1 cellular context compared by ENCODE assay signal in genomic region chr1:156146006-156146748, GRCh38.
A peak's percentile ranks its signal among the peaks of the same experiment; 100 is the strongest.
TF ChIP-seq lines count a peak whose summit lies in the region.

No MANE protein-coding gene starts in this region.

TF ChIP-seq in A549, 52 proteins besides CTCF, POLR2A, EP300 and RAD21 (continued from another document):
- TF ChIP-seq, protein P1, sequence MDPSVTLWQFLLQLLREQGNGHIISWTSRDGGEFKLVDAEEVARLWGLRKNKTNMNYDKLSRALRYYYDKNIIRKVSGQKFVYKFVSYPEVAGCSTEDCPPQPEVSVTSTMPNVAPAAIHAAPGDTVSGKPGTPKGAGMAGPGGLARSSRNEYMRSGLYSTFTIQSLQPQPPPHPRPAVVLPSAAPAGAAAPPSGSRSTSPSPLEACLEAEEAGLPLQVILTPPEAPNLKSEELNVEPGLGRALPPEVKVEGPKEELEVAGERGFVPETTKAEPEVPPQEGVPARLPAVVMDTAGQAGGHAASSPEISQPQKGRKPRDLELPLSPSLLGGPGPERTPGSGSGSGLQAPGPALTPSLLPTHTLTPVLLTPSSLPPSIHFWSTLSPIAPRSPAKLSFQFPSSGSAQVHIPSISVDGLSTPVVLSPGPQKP (IDR thresholded peaks at IDR 0.05; ENCODE audit: low read depth, low read length) = no peak
- TF ChIP-seq ESRRA (IDR thresholded peaks at IDR 0.05; ENCODE audit: borderline replicate concordance, low read length) (no peak), CEBPB (IDR thresholded peaks at IDR 0.05) (no peak), BCL3 (IDR thresholded peaks at IDR 0.05) (no peak), RNF2 (IDR thresholded peaks at IDR 0.05; ENCODE audit: borderline replicate concordance, low read depth) (no peak), KDM5A (IDR thresholded peaks at IDR 0.05) (no peak), HMGXB4 (CRISPR knock-in tag; IDR thresholded peaks at IDR 0.05; ENCODE audit: borderline replicate concordance) (no peak), PBX3 (IDR thresholded peaks at IDR 0.05) (no peak), ZFP36 (IDR thresholded peaks at IDR 0.05; ENCODE audit: borderline replicate concordance, partially characterized antibody) (no peak), CHD4 (IDR thresholded peaks at IDR 0.05; ENCODE audit: borderline replicate concordance) (no peak), ZSCAN20 (CRISPR knock-in tag; IDR thresholded peaks at IDR 0.05) (no peak), ZNF302 (CRISPR knock-in tag; IDR thresholded peaks at IDR 0.05) (no peak), SMC3 (IDR thresholded peaks at IDR 0.05) (peak; percentile 90), E2F6 (IDR thresholded peaks at IDR 0.05; ENCODE audit: borderline replicate concordance, low read depth) (no peak), HDAC2 (IDR thresholded peaks at IDR 0.05) (no peak), HOXB13 (CRISPR knock-in tag; IDR thresholded peaks at IDR 0.05; ENCODE audit: low read depth) (no peak), SREBF2 (IDR thresholded peaks at IDR 0.05) (no peak), RFX5 (IDR thresholded peaks at IDR 0.05) (no peak), NFE2L2 (conservative IDR thresholded peaks at IDR 0.05; ENCODE audit: low read length) (no peak), TFCP2L1 (CRISPR knock-in tag; IDR thresholded peaks at IDR 0.05) (peak; percentile 35; the same call in 1 of the 2 replicates), CBX8 (IDR thresholded peaks at IDR 0.05) (no peak)
TF ChIP-seq in A549: peak in this region for 6.
